Comparison of ENCODE assay signal across 8 cellular contexts in genomic region chr16:70289229-70290098, GRCh38. TPM values are rescaled to one million over a fixed set of nuclear protein-coding genes. Genes with fewer than 3 reads are reported as not detected.
DNase-seq lines count a peak whose midpoint lies in the region; ATAC-seq and TF ChIP-seq lines count a peak whose summit lies in the region.

TSS of gene AARS1 (minus strand) at chr16:70289506. CDS start at chr16:70282763, 6,743 bp downstream.

- intact Hi-C loops in CD8-positive, alpha-beta T cell (cut with DNase I, micrococcal nuclease), result loop anchor here (1.0 to 2.0 kb wide), 9 partner anchors 10 to 233 kb away; partner anchors contain the start of genes COG4 (in 2 of the 2), DDX19A (in 2 of the 2), SF3B3 (in 2 of the 2) and DDX19B (in 1 of the 2)

- no peaks in the 10 kb centered on the region for H3K36me3 ChIP-seq in CD8-positive, alpha-beta T cell (ENCODE audit: insufficient read depth, low read length)

- H3K9me3 ChIP-seq in CD8-positive, alpha-beta T cell (ENCODE audit: low read length), result no peaks in the 10 kb centered on the region

- H3K36me3 Mint-ChIP-seq in CD8-positive, alpha-beta T cell, result peaks cover 9% of the 10 kb centered on the region

- peak; percentile 93 for ATAC-seq in CD8-positive, alpha-beta T cell
- peak; percentile 98 for ATAC-seq in GM19467 (IDR thresholded peaks at IDR 0.05; ENCODE audit: unreplicated experiment)

- H3K27ac ChIP-seq in CD8-positive, alpha-beta T cell (ENCODE audit: low read depth, low read length), result peak within 1 kb of the TSS; percentile 94

- peak; percentile 87 to 95 (median 90) for DNase-seq in CD8-positive, alpha-beta T cell
- DNase-seq in HS-27A (ENCODE audit: low read depth) (peak; percentile 99), NK-92 (lab: John Stamatoyannopoulos, UW; ENCODE audit: unreplicated experiment) (peak; percentile 65), lung microvascular endothelial cell (ENCODE audit: low read depth in 2 of 2) (peak; percentile 100)
- peak; percentile 95 for DNase-seq in activated CD8-positive, alpha-beta memory T cell treated with anti-CD3 and anti-CD28 coated beads for 24 hours
- peak; percentile 90 for DNase-seq in effector CD8-positive, alpha-beta T cell (lab: John Stamatoyannopoulos, UW)
- DNase-seq in stimulated activated CD4-positive, alpha-beta T cell treated with anti-CD3 and anti-CD28 coated beads, TNF-alpha, amount 100 ng/mL, for 48 hours (ENCODE audit: low read depth in 3 of 3), result peak; percentile 90 to 92 (median 91)

- H3K4me3 ChIP-seq in CD8-positive, alpha-beta T cell (ENCODE audit: low read depth, low read length), result peak within 1 kb of the TSS; percentile 75

- CTCF ChIA-PET in CD8-positive, alpha-beta T cell (lab: Charles Lee), result interaction anchor here (0.6 to 1.2 kb wide), 2 partner anchors 14 to 22 kb away, joined by 3 to 4 read pairs; no protein-coding TSS in a partner anchor

- peaks cover 18% of the 10 kb centered on the region for H3K4me1 Mint-ChIP-seq in CD8-positive, alpha-beta T cell (ENCODE audit: low read depth)

- H3K27ac Mint-ChIP-seq in CD8-positive, alpha-beta T cell, result peak within 1 kb of the TSS; percentile 99

- POLR2A ChIA-PET in CD8-positive, alpha-beta T cell (lab: Charles Lee), result interaction anchor here (0.9 to 2.3 kb wide), 7 partner anchors 9 to 234 kb away, joined by 3 to 28 read pairs (median 4); partner anchors contain the start of genes COG4, DDX19A, DDX19B and EXOSC6

- H3K9me3 Mint-ChIP-seq in CD8-positive, alpha-beta T cell, result no peaks in the 10 kb centered on the region

- TF ChIP-seq CTCF in CD8-positive, alpha-beta T cell (IDR thresholded peaks at IDR 0.05), result no peak

- H3K4me1 ChIP-seq in CD8-positive, alpha-beta T cell (ENCODE audit: insufficient read depth, low read length), result peaks cover 10% of the 10 kb centered on the region

- no peaks in the 10 kb centered on the region for H3K27me3 Mint-ChIP-seq in CD8-positive, alpha-beta T cell (ENCODE audit: low read depth)

- peak within 1 kb of the TSS; percentile 100 for H3K4me3 Mint-ChIP-seq in CD8-positive, alpha-beta T cell

- H3K27me3 ChIP-seq in CD8-positive, alpha-beta T cell (ENCODE audit: insufficient read depth, low read length), result no peaks in the 10 kb centered on the region

RNA-seq across cellular contexts. Expression of gene AARS1, which starts in this region (rescaled TPM):
- total RNA-seq in CD8-positive, alpha-beta T cell, result 10 to 100 TPM; 10.1 to 10.6 TPM
- 66.0 and 148 TPM in 2 replicates for total RNA-seq in lung microvascular endothelial cell

Comparison
In these comparisons a context has a peak if more than half of its experiments do, and no peak if none do; other contexts are left out.
1. Peak in every context shown above with its lines: DNase-seq, ATAC-seq, H3K4me3 ChIP-seq and H3K27ac ChIP-seq.